1 cellular context compared by ENCODE assay signal in genomic region chr2:224039080-224039769, GRCh38.
A peak's percentile ranks its signal among the peaks of the same experiment; 100 is the strongest.
TF ChIP-seq lines count a peak whose summit lies in the region.

A gene with protein sequence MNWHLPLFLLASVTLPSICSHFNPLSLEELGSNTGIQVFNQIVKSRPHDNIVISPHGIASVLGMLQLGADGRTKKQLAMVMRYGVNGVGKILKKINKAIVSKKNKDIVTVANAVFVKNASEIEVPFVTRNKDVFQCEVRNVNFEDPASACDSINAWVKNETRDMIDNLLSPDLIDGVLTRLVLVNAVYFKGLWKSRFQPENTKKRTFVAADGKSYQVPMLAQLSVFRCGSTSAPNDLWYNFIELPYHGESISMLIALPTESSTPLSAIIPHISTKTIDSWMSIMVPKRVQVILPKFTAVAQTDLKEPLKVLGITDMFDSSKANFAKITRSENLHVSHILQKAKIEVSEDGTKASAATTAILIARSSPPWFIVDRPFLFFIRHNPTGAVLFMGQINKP (minus strand): TSS chr2:224039286. CDS start chr2:224001900, 37,386 bp downstream.

TF ChIP-seq in HepG2, 621 proteins besides CTCF, POLR2A, EP300 and RAD21 (continued from another document and continues in another):
- TF ChIP-seq, protein P1, sequence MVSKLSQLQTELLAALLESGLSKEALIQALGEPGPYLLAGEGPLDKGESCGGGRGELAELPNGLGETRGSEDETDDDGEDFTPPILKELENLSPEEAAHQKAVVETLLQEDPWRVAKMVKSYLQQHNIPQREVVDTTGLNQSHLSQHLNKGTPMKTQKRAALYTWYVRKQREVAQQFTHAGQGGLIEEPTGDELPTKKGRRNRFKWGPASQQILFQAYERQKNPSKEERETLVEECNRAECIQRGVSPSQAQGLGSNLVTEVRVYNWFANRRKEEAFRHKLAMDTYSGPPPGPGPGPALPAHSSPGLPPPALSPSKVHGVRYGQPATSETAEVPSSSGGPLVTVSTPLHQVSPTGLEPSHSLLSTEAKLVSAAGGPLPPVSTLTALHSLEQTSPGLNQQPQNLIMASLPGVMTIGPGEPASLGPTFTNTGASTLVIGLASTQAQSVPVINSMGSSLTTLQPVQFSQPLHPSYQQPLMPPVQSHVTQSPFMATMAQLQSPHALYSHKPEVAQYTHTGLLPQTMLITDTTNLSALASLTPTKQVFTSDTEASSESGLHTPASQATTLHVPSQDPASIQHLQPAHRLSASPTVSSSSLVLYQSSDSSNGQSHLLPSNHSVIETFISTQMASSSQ (IDR thresholded peaks at IDR 0.05; ENCODE audit: low read depth): no peak
- TF ChIP-seq, protein P1 (CRISPR knock-in tag; IDR thresholded peaks at IDR 0.05; ENCODE audit: borderline replicate concordance): no peak
- TF ChIP-seq, protein P2, sequence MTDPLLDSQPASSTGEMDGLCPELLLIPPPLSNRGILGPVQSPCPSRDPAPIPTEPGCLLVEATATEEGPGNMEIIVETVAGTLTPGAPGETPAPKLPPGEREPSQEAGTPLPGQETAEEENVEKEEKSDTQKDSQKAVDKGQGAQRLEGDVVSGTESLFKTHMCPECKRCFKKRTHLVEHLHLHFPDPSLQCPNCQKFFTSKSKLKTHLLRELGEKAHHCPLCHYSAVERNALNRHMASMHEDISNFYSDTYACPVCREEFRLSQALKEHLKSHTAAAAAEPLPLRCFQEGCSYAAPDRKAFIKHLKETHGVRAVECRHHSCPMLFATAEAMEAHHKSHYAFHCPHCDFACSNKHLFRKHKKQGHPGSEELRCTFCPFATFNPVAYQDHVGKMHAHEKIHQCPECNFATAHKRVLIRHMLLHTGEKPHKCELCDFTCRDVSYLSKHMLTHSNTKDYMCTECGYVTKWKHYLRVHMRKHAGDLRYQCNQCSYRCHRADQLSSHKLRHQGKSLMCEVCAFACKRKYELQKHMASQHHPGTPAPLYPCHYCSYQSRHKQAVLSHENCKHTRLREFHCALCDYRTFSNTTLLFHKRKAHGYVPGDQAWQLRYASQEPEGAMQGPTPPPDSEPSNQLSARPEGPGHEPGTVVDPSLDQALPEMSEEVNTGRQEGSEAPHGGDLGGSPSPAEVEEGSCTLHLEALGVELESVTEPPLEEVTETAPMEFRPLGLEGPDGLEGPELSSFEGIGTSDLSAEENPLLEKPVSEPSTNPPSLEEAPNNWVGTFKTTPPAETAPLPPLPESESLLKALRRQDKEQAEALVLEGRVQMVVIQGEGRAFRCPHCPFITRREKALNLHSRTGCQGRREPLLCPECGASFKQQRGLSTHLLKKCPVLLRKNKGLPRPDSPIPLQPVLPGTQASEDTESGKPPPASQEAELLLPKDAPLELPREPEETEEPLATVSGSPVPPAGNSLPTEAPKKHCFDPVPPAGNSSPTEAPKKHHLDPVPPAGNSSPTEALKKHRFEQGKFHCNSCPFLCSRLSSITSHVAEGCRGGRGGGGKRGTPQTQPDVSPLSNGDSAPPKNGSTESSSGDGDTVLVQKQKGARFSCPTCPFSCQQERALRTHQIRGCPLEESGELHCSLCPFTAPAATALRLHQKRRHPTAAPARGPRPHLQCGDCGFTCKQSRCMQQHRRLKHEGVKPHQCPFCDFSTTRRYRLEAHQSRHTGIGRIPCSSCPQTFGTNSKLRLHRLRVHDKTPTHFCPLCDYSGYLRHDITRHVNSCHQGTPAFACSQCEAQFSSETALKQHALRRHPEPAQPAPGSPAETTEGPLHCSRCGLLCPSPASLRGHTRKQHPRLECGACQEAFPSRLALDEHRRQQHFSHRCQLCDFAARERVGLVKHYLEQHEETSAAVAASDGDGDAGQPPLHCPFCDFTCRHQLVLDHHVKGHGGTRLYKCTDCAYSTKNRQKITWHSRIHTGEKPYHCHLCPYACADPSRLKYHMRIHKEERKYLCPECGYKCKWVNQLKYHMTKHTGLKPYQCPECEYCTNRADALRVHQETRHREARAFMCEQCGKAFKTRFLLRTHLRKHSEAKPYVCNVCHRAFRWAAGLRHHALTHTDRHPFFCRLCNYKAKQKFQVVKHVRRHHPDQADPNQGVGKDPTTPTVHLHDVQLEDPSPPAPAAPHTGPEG (CRISPR knock-in tag; IDR thresholded peaks at IDR 0.05): no peak
- TF ChIP-seq ZNF382 (CRISPR knock-in tag; IDR thresholded peaks at IDR 0.05; ENCODE audit: borderline replicate concordance) (no peak), SIX4 (CRISPR knock-in tag; IDR thresholded peaks at IDR 0.05) (no peak), TEAD3 (CRISPR knock-in tag; optimal IDR thresholded peaks at IDR 0.05; ENCODE audit: borderline replicate concordance) (peak; percentile 84), SMAD9 (CRISPR knock-in tag; IDR thresholded peaks at IDR 0.05) (no peak), ZNF546 (CRISPR knock-in tag; conservative IDR thresholded peaks at IDR 0.05) (0 out of 2 replicates have a peak, but pooled peaks have one; percentile 36), ZBTB26 (CRISPR knock-in tag; IDR thresholded peaks at IDR 0.05; ENCODE audit: borderline replicate concordance) (peak; percentile 42; the same call in 1 of the 2 replicates), HIVEP1 (CRISPR knock-in tag; IDR thresholded peaks at IDR 0.05) (no peak), ZSCAN25 (CRISPR knock-in tag; IDR thresholded peaks at IDR 0.05) (no peak), HNF1B (CRISPR knock-in tag; IDR thresholded peaks at IDR 0.05) (peak; percentile 37; the same call in 1 of the 2 replicates), ZNF224 (CRISPR knock-in tag; IDR thresholded peaks at IDR 0.05) (no peak), FOXC1 (CRISPR knock-in tag; IDR thresholded peaks at IDR 0.05; ENCODE audit: borderline replicate concordance) (no peak), GABPB1 (CRISPR knock-in tag; IDR thresholded peaks at IDR 0.05) (peak; percentile 61), CCAR2 (optimal IDR thresholded peaks at IDR 0.05; ENCODE audit: low read depth, low read length) (no peak), HMG20B (CRISPR knock-in tag; conservative IDR thresholded peaks at IDR 0.05) (no peak), XRCC5 (optimal IDR thresholded peaks at IDR 0.05; ENCODE audit: low read length) (no peak), ZFY (CRISPR knock-in tag; IDR thresholded peaks at IDR 0.05) (no peak), SNAI1 (CRISPR knock-in tag; IDR thresholded peaks at IDR 0.05; ENCODE audit: borderline replicate concordance) (no peak), ZNF598 (CRISPR knock-in tag; IDR thresholded peaks at IDR 0.05; ENCODE audit: borderline replicate concordance) (0 out of 2 replicates have a peak, but pooled peaks have one; percentile 32), MTF1 (CRISPR knock-in tag; IDR thresholded peaks at IDR 0.05) (no peak), CC2D1A (CRISPR knock-in tag; IDR thresholded peaks at IDR 0.05) (no peak), ZNF326 (CRISPR knock-in tag; IDR thresholded peaks at IDR 0.05; ENCODE audit: borderline replicate concordance) (no peak), ZNF503 (CRISPR knock-in tag; IDR thresholded peaks at IDR 0.05) (no peak), HCFC1 (IDR thresholded peaks at IDR 0.05; ENCODE audit: low read depth, low read length) (no peak), IRX3 (CRISPR knock-in tag; IDR thresholded peaks at IDR 0.05; ENCODE audit: borderline replicate concordance, low read depth) (no peak), ZBTB4 (CRISPR knock-in tag; IDR thresholded peaks at IDR 0.05; ENCODE audit: borderline replicate concordance) (no peak), ZNF335 (CRISPR knock-in tag; IDR thresholded peaks at IDR 0.05) (no peak), TAF15 (IDR thresholded peaks at IDR 0.05; ENCODE audit: low read depth, low read length, poor library complexity, severe bottlenecking) (no peak), MATR3 (CRISPR knock-in tag; IDR thresholded peaks at IDR 0.05) (no peak), TMF1 (CRISPR knock-in tag; IDR thresholded peaks at IDR 0.05; ENCODE audit: low read depth) (no peak)
- TF ChIP-seq, protein P3, sequence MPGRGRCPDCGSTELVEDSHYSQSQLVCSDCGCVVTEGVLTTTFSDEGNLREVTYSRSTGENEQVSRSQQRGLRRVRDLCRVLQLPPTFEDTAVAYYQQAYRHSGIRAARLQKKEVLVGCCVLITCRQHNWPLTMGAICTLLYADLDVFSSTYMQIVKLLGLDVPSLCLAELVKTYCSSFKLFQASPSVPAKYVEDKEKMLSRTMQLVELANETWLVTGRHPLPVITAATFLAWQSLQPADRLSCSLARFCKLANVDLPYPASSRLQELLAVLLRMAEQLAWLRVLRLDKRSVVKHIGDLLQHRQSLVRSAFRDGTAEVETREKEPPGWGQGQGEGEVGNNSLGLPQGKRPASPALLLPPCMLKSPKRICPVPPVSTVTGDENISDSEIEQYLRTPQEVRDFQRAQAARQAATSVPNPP (CRISPR knock-in tag; IDR thresholded peaks at IDR 0.05): no peak
- TF ChIP-seq, protein P4, sequence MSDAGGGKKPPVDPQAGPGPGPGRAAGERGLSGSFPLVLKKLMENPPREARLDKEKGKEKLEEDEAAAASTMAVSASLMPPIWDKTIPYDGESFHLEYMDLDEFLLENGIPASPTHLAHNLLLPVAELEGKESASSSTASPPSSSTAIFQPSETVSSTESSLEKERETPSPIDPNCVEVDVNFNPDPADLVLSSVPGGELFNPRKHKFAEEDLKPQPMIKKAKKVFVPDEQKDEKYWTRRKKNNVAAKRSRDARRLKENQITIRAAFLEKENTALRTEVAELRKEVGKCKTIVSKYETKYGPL (CRISPR knock-in tag; IDR thresholded peaks at IDR 0.05): no peak
- TF ChIP-seq, protein P5, sequence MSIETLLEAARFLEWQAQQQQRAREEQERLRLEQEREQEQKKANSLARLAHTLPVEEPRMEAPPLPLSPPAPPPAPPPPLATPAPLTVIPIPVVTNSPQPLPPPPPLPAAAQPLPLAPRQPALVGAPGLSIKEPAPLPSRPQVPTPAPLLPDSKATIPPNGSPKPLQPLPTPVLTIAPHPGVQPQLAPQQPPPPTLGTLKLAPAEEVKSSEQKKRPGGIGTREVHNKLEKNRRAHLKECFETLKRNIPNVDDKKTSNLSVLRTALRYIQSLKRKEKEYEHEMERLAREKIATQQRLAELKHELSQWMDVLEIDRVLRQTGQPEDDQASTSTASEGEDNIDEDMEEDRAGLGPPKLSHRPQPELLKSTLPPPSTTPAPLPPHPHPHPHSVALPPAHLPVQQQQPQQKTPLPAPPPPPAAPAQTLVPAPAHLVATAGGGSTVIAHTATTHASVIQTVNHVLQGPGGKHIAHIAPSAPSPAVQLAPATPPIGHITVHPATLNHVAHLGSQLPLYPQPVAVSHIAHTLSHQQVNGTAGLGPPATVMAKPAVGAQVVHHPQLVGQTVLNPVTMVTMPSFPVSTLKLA (IDR thresholded peaks at IDR 0.05): no peak
